ENCODE assay signal across 30 cellular contexts in the genomic region with DNA sequence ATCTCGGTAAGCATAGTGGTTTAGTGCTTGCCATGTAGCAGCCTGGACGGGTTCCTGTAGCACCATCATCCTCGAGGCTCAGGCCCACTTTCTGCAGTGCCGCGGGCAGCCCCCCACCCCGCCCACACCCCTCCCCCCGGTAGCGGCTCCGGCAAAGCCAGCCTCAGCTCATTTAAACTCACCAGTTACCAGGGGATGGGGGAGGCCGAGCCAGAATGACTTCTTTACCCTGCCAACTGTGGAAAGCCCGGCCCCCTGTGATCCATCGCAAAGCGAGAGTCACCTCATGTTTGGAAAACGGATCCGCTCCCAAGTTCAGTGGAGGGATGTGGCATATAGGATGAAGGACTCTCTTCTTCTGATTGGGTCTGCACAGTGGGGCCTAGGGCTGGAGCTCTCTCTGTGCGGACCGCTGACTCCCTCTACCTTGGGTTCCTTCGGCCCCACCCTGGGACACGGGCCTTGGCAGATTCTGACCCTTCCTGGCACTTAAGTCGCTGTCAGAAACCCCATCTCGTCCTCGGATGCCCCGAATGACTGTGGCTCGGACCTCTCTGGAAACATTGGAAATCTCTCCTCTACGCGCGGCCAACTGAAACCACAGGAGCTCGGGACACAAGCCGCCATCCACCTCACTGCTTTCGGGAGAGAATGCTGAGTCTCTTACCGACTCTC.
"Had no signal": no experiment of that assay in that cellular context is flagged by ENCODE, and none has a peak within 500 bp of the region (broad histone marks: within the 10 kb centered on the region; RNA-seq: fewer than 3 reads in every experiment).

No MANE protein-coding gene starts in this region.

- H3K36me3 ChIP-seq: adrenal gland, brain microvascular endothelial cell, breast epithelium had no signal

- H3K9me3 ChIP-seq: adrenal gland, body of pancreas had no signal

- H3K27me3 ChIP-seq: adrenal gland, body of pancreas, brain microvascular endothelial cell, breast epithelium had no signal

- H3K4me1 ChIP-seq: adrenal gland, body of pancreas, breast epithelium had no signal

- H3K27ac ChIP-seq: adrenal gland, body of pancreas, brain microvascular endothelial cell, breast epithelium, VCaP had no signal

- ATAC-seq: activated CD4-positive, alpha-beta T cell treated with anti-CD3 and anti-CD28 coated beads for 36 hours; activated CD8-positive, alpha-beta memory T cell treated with anti-CD3 and anti-CD28 coated beads, Interleukin-2, amount 10 ng/mL, durations not matched to agents 7 days and 5 days; activated CD8-positive, alpha-beta T cell treated with anti-CD3 and anti-CD28 coated beads, Interleukin-2, amount 10 ng/mL, durations not matched to agents 7 days and 5 days; activated naive CD4-positive, alpha-beta T cell treated with anti-CD3 and anti-CD28 coated beads, Interleukin-2, amount 50 U/mL, for 72 hours; activated T-cell treated with anti-CD3 and anti-CD28 coated beads, Interleukin-2, amount 50 U/mL, for 72 hours; activated T-helper 17 cell treated with anti-CD3 and anti-CD28 coated beads, Interleukin-2, amount 50 U/mL, for 72 hours; body of pancreas had no signal

- H3K4me3 ChIP-seq: adrenal gland, body of pancreas, breast epithelium had no signal

- DNase-seq: activated B cell treated with CpG ODN at 0.5 μM for 24 hours; activated CD4-positive, alpha-beta memory T cell treated with anti-CD3 and anti-CD28 coated beads, Interleukin-2, amount 10 ng/mL, durations not matched to agents 7 days and 5 days; activated CD4-positive, alpha-beta T cell treated with anti-CD3 and anti-CD28 coated beads for 1 hour; activated CD4-positive, alpha-beta T cell treated with anti-CD3 and anti-CD28 coated beads for 36 hours; activated CD4-positive, alpha-beta T cell treated with anti-CD3 and anti-CD28 coated beads for 48 hours; activated CD4-positive, alpha-beta T cell treated with anti-CD3 and anti-CD28 coated beads, Interleukin-2, amount 10 ng/mL, durations not matched to agents 7 days and 5 days; activated CD4-positive, alpha-beta T cell treated with anti-CD3 and anti-CD28 coated beads, Interleukin-2, amount 50 U/mL, for 48 hours; activated CD8-positive, alpha-beta memory T cell treated with anti-CD3 and anti-CD28 coated beads for 24 hours; activated CD8-positive, alpha-beta memory T cell treated with anti-CD3 and anti-CD28 coated beads, Interleukin-2, amount 10 ng/mL, durations not matched to agents 7 days and 5 days; activated CD8-positive, alpha-beta memory T cell treated with anti-CD3 and anti-CD28 coated beads, Interleukin-2, amount 50 U/mL, for 48 hours; activated CD8-positive, alpha-beta T cell treated with anti-CD3 and anti-CD28 coated beads, Interleukin-2, amount 10 ng/mL, durations not matched to agents 7 days and 5 days; activated gamma-delta T cell treated with Interleukin-2 at 50 U/mL for 16 hours; activated naive CD4-positive, alpha-beta T cell; activated naive CD4-positive, alpha-beta T cell treated with anti-CD3 and anti-CD28 coated beads for 36 hours; activated naive CD4-positive, alpha-beta T cell treated with anti-CD3 and anti-CD28 coated beads, Interleukin-2, amount 50 U/mL, for 16 hours; activated naive CD8-positive, alpha-beta T cell treated with anti-CD3 and anti-CD28 coated beads for 36 hours; activated T-cell treated with anti-CD3 and anti-CD28 coated beads, Interleukin-2, amount 50 U/mL, for 24 hours; activated T-cell treated with anti-CD3 and anti-CD28 coated beads, Interleukin-2, amount 50 U/mL, for 72 hours; adrenal gland; amniotic stem cell; body of pancreas; brain microvascular endothelial cell; central memory CD4-positive, alpha-beta T cell; T-helper 1 cell; T-helper 2 cell; T-helper 9 cell had no signal
